Comparison of ENCODE assay signal across 22 cellular contexts in genomic region chr7:15407910-15408309, GRCh38.
DNase-seq lines count a peak whose midpoint lies in the region; ATAC-seq and TF ChIP-seq lines count a peak whose summit lies in the region.
"Had no signal": no experiment of that assay in that cellular context is flagged by ENCODE, and none has a peak within 500 bp of the region (broad histone marks: within the 10 kb centered on the region; RNA-seq: fewer than 3 reads in every experiment).

No MANE protein-coding gene starts in this region.

- POLR2A ChIA-PET in OCI-LY7 (lab: Charles Lee) (interaction anchor here (1.0 kb wide), 1 partner anchor 16 kb away, joined by 3 read pairs; no protein-coding TSS in a partner anchor), PC-3 (lab: Charles Lee; ENCODE audit: unreplicated experiment) (no interaction called here)

- no peaks in the 10 kb centered on the region for H3K27me3 ChIP-seq in right lobe of liver
- no peaks in the 10 kb centered on the region for H3K27me3 ChIP-seq in PC-3 (ENCODE audit: low read length)
- H3K27me3 ChIP-seq: dorsolateral prefrontal cortex had no signal

- ATAC-seq in right lobe of liver (peak; percentile 47 to 82 (median 67)), HG03045 (IDR thresholded peaks at IDR 0.05; ENCODE audit: unreplicated experiment) (no peak), PC-3 (no peak)
- ATAC-seq: activated CD4-positive, CD25-positive, alpha-beta regulatory T cell treated with anti-CD3 and anti-CD28 coated beads, Interleukin-2, amount 50 U/mL, for 24 hours; activated CD8-positive, alpha-beta T cell treated with anti-CD3 and anti-CD28 coated beads for 36 hours; Panc1; right cardiac atrium had no signal

- no peaks in the 10 kb centered on the region for H3K79me2 ChIP-seq in OCI-LY7 (ENCODE audit: insufficient read depth, low read depth, low read length)
- no peaks in the 10 kb centered on the region for H3K79me2 ChIP-seq in PC-3 (ENCODE audit: low read length)

- H3K4me1 ChIP-seq in right lobe of liver (no peaks in the 10 kb centered on the region), OCI-LY7 (ENCODE audit: insufficient read depth, low read length, poor library complexity, severe bottlenecking) (no peaks in the 10 kb centered on the region), PC-3 (ENCODE audit: insufficient read depth, low read length) (no peaks in the 10 kb centered on the region)

- H3K9me3 ChIP-seq in right lobe of liver (no peaks in the 10 kb centered on the region), OCI-LY7 (ENCODE audit: low read length) (no peaks in the 10 kb centered on the region), PC-3 (ENCODE audit: low read length) (no peaks in the 10 kb centered on the region)
- H3K9me3 ChIP-seq: Caco-2 had no signal

- DNase-seq in NCI-H2107 treated with DMSO at 0.1 percent for 48 hours (lab: John Stamatoyannopoulos, UW; ENCODE audit: unreplicated experiment): peak; percentile 71
- DNase-seq in NCI-H2107 (lab: John Stamatoyannopoulos, UW): no peak
- peak; percentile 76 for DNase-seq in NCI-H226
- peak; percentile 86 for DNase-seq in amniotic epithelial cell (ENCODE audit: low read depth)
- no peak for DNase-seq in right lobe of liver
- no peak for DNase-seq in OCI-LY7 (ENCODE audit: low spot score)
- no peak for DNase-seq in PC-3
- DNase-seq: activated CD8-positive, alpha-beta T cell treated with anti-CD3 and anti-CD28 coated beads for 36 hours; activated naive CD4-positive, alpha-beta T cell treated with anti-CD3 and anti-CD28 coated beads for 36 hours; caudate nucleus; dorsolateral prefrontal cortex; EL; foreskin melanocyte; IMR-90; NCI-H1048; NCI-H524 treated with DMSO at 0.1 percent for 48 hours; right cardiac atrium; substantia nigra had no signal

- no peaks in the 10 kb centered on the region for H4K20me1 ChIP-seq in OCI-LY7 (ENCODE audit: insufficient read depth, low read length)
- no peaks in the 10 kb centered on the region for H4K20me1 ChIP-seq in PC-3 (ENCODE audit: low read length)

- H3K9ac ChIP-seq in PC-3 (ENCODE audit: low read length): no peak overlapping the region

- H3K27ac ChIP-seq in right lobe of liver (no peak overlapping the region), OCI-LY7 (ENCODE audit: low read depth, low read length, poor library complexity, severe bottlenecking) (no peak overlapping the region), PC-3 (ENCODE audit: low read length) (no peak overlapping the region)
- H3K27ac ChIP-seq: dorsolateral prefrontal cortex had no signal

- H3K36me3 ChIP-seq in right lobe of liver: no peaks in the 10 kb centered on the region
- no peaks in the 10 kb centered on the region for H3K36me3 ChIP-seq in OCI-LY7 (ENCODE audit: insufficient read depth, low read length)
- H3K36me3 ChIP-seq in PC-3 (ENCODE audit: low read depth, low read length): no peaks in the 10 kb centered on the region

- TF ChIP-seq CTCF in right lobe of liver (IDR thresholded peaks at IDR 0.05) (no peak), OCI-LY7 (conservative IDR thresholded peaks at IDR 0.05; ENCODE audit: low read length) (no peak), PC-3 (conservative IDR thresholded peaks at IDR 0.05; ENCODE audit: low read depth, low read length) (no peak)

- no peak overlapping the region for H2AFZ ChIP-seq in OCI-LY7 (ENCODE audit: low read length)
- H2AFZ ChIP-seq in PC-3 (ENCODE audit: low read length): no peak overlapping the region

- CTCF ChIA-PET in OCI-LY7 (lab: Charles Lee; ENCODE audit: unreplicated experiment) (no interaction called here), PC-3 (lab: Charles Lee) (interaction anchor here (0.6 kb wide), 1 partner anchor 1585 kb away, joined by 4 read pairs; no protein-coding TSS in a partner anchor)

- H3K9me2 ChIP-seq in OCI-LY7 (ENCODE audit: insufficient read depth, low read length): no peaks in the 10 kb centered on the region
- H3K9me2 ChIP-seq in PC-3 (replicated peaks; ENCODE audit: low read length): no peaks in the 10 kb centered on the region

- no TSS peak for BruUV-seq in OCI-LY7 (replicated peaks; lab: Mats Ljungman, UMichigan)
- no TSS peak for BruUV-seq in PC-3 (replicated peaks; lab: Mats Ljungman, UMichigan)

- 17% methylated on average over 4 of the region's 4 CpGs for WGBS in right lobe of liver (ENCODE audit: insufficient coverage, low coverage, low lambda C conversion rate, missing lambda C conversion rate)

- H3K4me3 ChIP-seq in right lobe of liver (no peak overlapping the region), OCI-LY7 (ENCODE audit: low read depth, low read length, poor library complexity, severe bottlenecking) (no peak overlapping the region), PC-3 (ENCODE audit: low read length) (no peak overlapping the region)
- H3K4me3 ChIP-seq: dorsolateral prefrontal cortex had no signal

- H3K4me2 ChIP-seq in OCI-LY7 (ENCODE audit: low read length): no peak overlapping the region
- no peak overlapping the region for H3K4me2 ChIP-seq in PC-3 (ENCODE audit: low read length)

- intact Hi-C loops in right lobe of liver (cut with DNase I): no loop called here
- intact Hi-C loops in OCI-LY7 (cut with micrococcal nuclease; ENCODE audit: unreplicated experiment): no loop called here
- intact Hi-C loops in PC-3 (cut with micrococcal nuclease): no loop called here

- H3F3A ChIP-seq in PC-3 (ENCODE audit: low read length, unreplicated experiment): no peaks in the 10 kb centered on the region

- no peak for TF ChIP-seq POLR2A in right lobe of liver (IDR thresholded peaks at IDR 0.05)

Comparison
In these comparisons a context has a peak if more than half of its experiments do, and no peak if none do; other contexts are left out.
1. DNase-seq: peak in NCI-H2107 treated with DMSO at 0.1 percent for 48 hours (single experiment), NCI-H226 (single experiment) and amniotic epithelial cell (single experiment); none in NCI-H2107 (single experiment), right lobe of liver (0 of 3), OCI-LY7 (single experiment) and PC-3 (single experiment).
2. ATAC-seq: peak in right lobe of liver (4 of 4); none in HG03045 (single experiment) and PC-3 (single experiment).